In genomic region chr20:56359212-56360132, GRCh38 we compare ENCODE assay signal across 1 cellular context.
TF ChIP-seq lines count a peak whose summit lies in the region.

No MANE protein-coding gene starts in this region.

TF ChIP-seq in IMR-90, 13 proteins besides CTCF, POLR2A, EP300 and RAD21:
- TF ChIP-seq ELK1 (IDR thresholded peaks at IDR 0.05; ENCODE audit: borderline replicate concordance, low read depth, low read length): no peak
- no peak for TF ChIP-seq MAFK (IDR thresholded peaks at IDR 0.05; ENCODE audit: low read depth, low read length)
- TF ChIP-seq FOS (IDR thresholded peaks at IDR 0.05; ENCODE audit: low read depth, low read length): no peak
- no peak for TF ChIP-seq MAZ (IDR thresholded peaks at IDR 0.05; ENCODE audit: borderline replicate concordance, low read depth, low read length)
- TF ChIP-seq USF2 (IDR thresholded peaks at IDR 0.05; ENCODE audit: low read depth, low read length): no peak
- TF ChIP-seq NFE2L2 (IDR thresholded peaks at IDR 0.05; ENCODE audit: low read depth, low read length): no peak
- no peak for TF ChIP-seq SMC3 (IDR thresholded peaks at IDR 0.05; ENCODE audit: low read depth, low read length)
- no peak for TF ChIP-seq MXI1 (IDR thresholded peaks at IDR 0.05; ENCODE audit: borderline replicate concordance, low read depth, low read length)
- TF ChIP-seq RCOR1 (IDR thresholded peaks at IDR 0.05; ENCODE audit: insufficient replicate concordance, low read length): no peak
- no peak for TF ChIP-seq CHD1 (IDR thresholded peaks at IDR 0.05; ENCODE audit: low read depth, low read length)
- TF ChIP-seq BHLHE40 (IDR thresholded peaks at IDR 0.05; ENCODE audit: low read depth, low read length): no peak
- no peak for TF ChIP-seq RFX5 (IDR thresholded peaks at IDR 0.05; ENCODE audit: low read depth, low read length)
- TF ChIP-seq CEBPB (IDR thresholded peaks at IDR 0.05; ENCODE audit: low read depth, low read length): no peak
TF ChIP-seq in IMR-90: peak in this region for 0.
